In genomic region chr12:120690978-120691377, GRCh38 we compare ENCODE assay signal across 2 cellular contexts.
TF ChIP-seq lines count a peak whose summit lies in the region.

No MANE protein-coding gene starts in this region.

TF ChIP-seq in A549, 52 proteins besides CTCF, POLR2A, EP300 and RAD21:
- TF ChIP-seq POLR2AphosphoS2 (conservative IDR thresholded peaks at IDR 0.05; ENCODE audit: low read length) (no peak), MAX (IDR thresholded peaks at IDR 0.05) (no peak), MAZ (IDR thresholded peaks at IDR 0.05; ENCODE audit: borderline replicate concordance, low read depth, low read length) (no peak)

TF ChIP-seq in GM23338, 12 proteins besides CTCF, POLR2A, EP300 and RAD21:
- no peak for TF ChIP-seq EZH2phosphoT487 (IDR thresholded peaks at IDR 0.05; ENCODE audit: unreplicated experiment)
- no peak for TF ChIP-seq NANOG (IDR thresholded peaks at IDR 0.05; ENCODE audit: borderline replicate concordance)
- TF ChIP-seq ZNF114 (CRISPR knock-in tag; IDR thresholded peaks at IDR 0.05), result no peak
- no peak for TF ChIP-seq ZNF331 (CRISPR knock-in tag; IDR thresholded peaks at IDR 0.05; ENCODE audit: low read depth)
- TF ChIP-seq POLR2AphosphoS5 (IDR thresholded peaks at IDR 0.05; ENCODE audit: low read depth), result no peak
- TF ChIP-seq ZNF462 (CRISPR knock-in tag; IDR thresholded peaks at IDR 0.05), result no peak
- TF ChIP-seq CREB1 (CRISPR knock-in tag; IDR thresholded peaks at IDR 0.05; ENCODE audit: low read depth), result no peak
- no peak for TF ChIP-seq REST (IDR thresholded peaks at IDR 0.05; ENCODE audit: unreplicated experiment)
- no peak for TF ChIP-seq EZH2 (IDR thresholded peaks at IDR 0.05; ENCODE audit: low read depth, unreplicated experiment)
- TF ChIP-seq JUNB (IDR thresholded peaks at IDR 0.05; ENCODE audit: unreplicated experiment), result no peak
- TF ChIP-seq STAT1 (IDR thresholded peaks at IDR 0.05; ENCODE audit: unreplicated experiment), result no peak
- no peak for TF ChIP-seq ETS1 (IDR thresholded peaks at IDR 0.05)
